20 cellular contexts compared by ENCODE assay signal in the genomic region with DNA sequence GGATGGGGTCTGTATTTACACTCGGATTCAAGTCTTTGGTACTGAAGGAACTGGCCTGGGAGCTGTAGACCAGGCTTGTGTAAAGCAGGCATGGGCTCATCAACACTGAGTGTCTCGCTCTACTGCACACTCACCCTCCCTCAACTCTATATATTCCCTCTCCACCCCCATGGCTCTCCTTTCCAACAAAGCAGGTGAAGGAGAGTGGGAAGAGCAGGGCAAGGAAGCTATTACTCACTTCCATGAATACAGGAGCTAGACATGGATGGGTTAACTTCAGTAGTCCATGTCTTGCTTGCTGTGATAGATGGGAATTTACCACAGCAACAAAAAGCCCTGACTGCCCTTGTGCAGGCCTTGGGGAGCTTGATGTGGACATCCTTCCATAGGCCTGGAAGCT. TPM values are rescaled to one million over a fixed set of nuclear protein-coding genes. Genes with fewer than 3 reads are reported as not detected.
"Had no signal": no experiment of that assay in that cellular context is flagged by ENCODE, and none has a peak within 500 bp of the region (broad histone marks: within the 10 kb centered on the region; RNA-seq: fewer than 3 reads in every experiment).

No MANE protein-coding gene starts in this region.

- H3K9me3 Mint-ChIP-seq: activated naive CD8-positive, alpha-beta T cell treated with anti-CD3 and anti-CD28 coated beads for 36 hours; central memory CD8-positive, alpha-beta T cell; immature natural killer cell; stimulated activated effector memory CD8-positive, alpha-beta T cell treated with anti-CD3 and anti-CD28 coated beads, Interleukin-12 subunit alpha, Interleukin-12 subunit beta, amount 100 ng/mL, for 72 hours; stimulated activated naive CD8-positive, alpha-beta T cell treated with anti-CD3 and anti-CD28 coated beads, Interleukin-15, amount 100 ng/mL, for 72 hours had no signal

- H3K4me3 ChIP-seq: breast epithelium, hepatocyte, suprapubic skin, transverse colon had no signal

- H3K36me3 ChIP-seq: breast epithelium, suprapubic skin, transverse colon had no signal

- H3K27ac ChIP-seq: breast epithelium, hepatocyte, suprapubic skin, transverse colon had no signal

- H3K27me3 Mint-ChIP-seq: activated naive CD8-positive, alpha-beta T cell treated with anti-CD3 and anti-CD28 coated beads for 36 hours; stimulated activated naive CD8-positive, alpha-beta T cell treated with anti-CD3 and anti-CD28 coated beads, Interleukin-15, amount 100 ng/mL, for 72 hours had no signal

- H3K9me3 ChIP-seq: breast epithelium, suprapubic skin, transverse colon had no signal

- H3K4me2 ChIP-seq: hepatocyte had no signal

- ATAC-seq: sciatic nerve; stimulated activated effector memory CD8-positive, alpha-beta T cell treated with anti-CD3 and anti-CD28 coated beads, Interleukin-12 subunit alpha, Interleukin-12 subunit beta, amount 100 ng/mL, for 72 hours; stimulated activated naive CD8-positive, alpha-beta T cell treated with anti-CD3 and anti-CD28 coated beads, Interleukin-15, amount 100 ng/mL, for 72 hours had no signal

- H3K36me3 Mint-ChIP-seq: activated CD4-positive, alpha-beta memory T cell treated with anti-CD3 and anti-CD28 coated beads for 36 hours; activated naive CD8-positive, alpha-beta T cell treated with anti-CD3 and anti-CD28 coated beads for 36 hours; immature natural killer cell; stimulated activated effector memory CD8-positive, alpha-beta T cell treated with anti-CD3 and anti-CD28 coated beads, Interleukin-12 subunit alpha, Interleukin-12 subunit beta, amount 100 ng/mL, for 72 hours had no signal

- DNase-seq: activated CD4-positive, alpha-beta memory T cell treated with anti-CD3 and anti-CD28 coated beads for 36 hours; activated CD4-positive, alpha-beta T cell treated with anti-CD3 and anti-CD28 coated beads for 48 hours; activated naive CD4-positive, alpha-beta T cell treated with Interleukin-2 at 50 U/mL for 16 hours; activated naive CD8-positive, alpha-beta T cell treated with anti-CD3 and anti-CD28 coated beads for 36 hours; activated T-cell treated with anti-CD3 and anti-CD28 coated beads, Interleukin-2, amount 50 U/mL, for 48 hours; glutamatergic neuron; immature natural killer cell; occipital lobe; small intestine; stimulated activated CD4-positive, alpha-beta T cell treated with anti-CD3 and anti-CD28 coated beads, Interleukin-2, amount 100 ng/mL, for 24 hours; stimulated activated naive CD8-positive, alpha-beta T cell treated with anti-CD3 and anti-CD28 coated beads, Interleukin-15, amount 100 ng/mL, for 72 hours; transverse colon had no signal

- H3K27me3 ChIP-seq: breast epithelium, hepatocyte, suprapubic skin, transverse colon had no signal

- H3K27ac Mint-ChIP-seq: activated CD4-positive, alpha-beta memory T cell treated with anti-CD3 and anti-CD28 coated beads for 36 hours; activated naive CD8-positive, alpha-beta T cell treated with anti-CD3 and anti-CD28 coated beads for 36 hours; immature natural killer cell; nephron; stimulated activated effector memory CD8-positive, alpha-beta T cell treated with anti-CD3 and anti-CD28 coated beads, Interleukin-12 subunit alpha, Interleukin-12 subunit beta, amount 100 ng/mL, for 72 hours; stimulated activated naive CD8-positive, alpha-beta T cell treated with anti-CD3 and anti-CD28 coated beads, Interleukin-15, amount 100 ng/mL, for 72 hours had no signal

- H3K4me1 Mint-ChIP-seq: central memory CD8-positive, alpha-beta T cell; immature natural killer cell; stimulated activated naive CD8-positive, alpha-beta T cell treated with anti-CD3 and anti-CD28 coated beads, Interleukin-15, amount 100 ng/mL, for 72 hours had no signal

- H2AFZ ChIP-seq: hepatocyte had no signal

- H3K4me3 Mint-ChIP-seq: activated CD4-positive, alpha-beta memory T cell treated with anti-CD3 and anti-CD28 coated beads for 36 hours; activated naive CD8-positive, alpha-beta T cell treated with anti-CD3 and anti-CD28 coated beads for 36 hours; central memory CD8-positive, alpha-beta T cell; immature natural killer cell; nephron; stimulated activated effector memory CD8-positive, alpha-beta T cell treated with anti-CD3 and anti-CD28 coated beads, Interleukin-12 subunit alpha, Interleukin-12 subunit beta, amount 100 ng/mL, for 72 hours; stimulated activated naive CD8-positive, alpha-beta T cell treated with anti-CD3 and anti-CD28 coated beads, Interleukin-15, amount 100 ng/mL, for 72 hours had no signal

- H3K4me1 ChIP-seq: breast epithelium, suprapubic skin, transverse colon had no signal

- H3K79me2 ChIP-seq: hepatocyte had no signal

RNA-seq across cellular contexts. Expression of a gene that starts 20.7 kb away (rescaled TPM):
- total RNA-seq: T-helper 2 cell treated with Interferon-gamma antibody and Interleukin-4, amounts not matched to agents 100 ng/mL and 5 ng/mL, for 36 hours had no signal
